Comparison of ENCODE assay signal across 11 cellular contexts in the genomic region with DNA sequence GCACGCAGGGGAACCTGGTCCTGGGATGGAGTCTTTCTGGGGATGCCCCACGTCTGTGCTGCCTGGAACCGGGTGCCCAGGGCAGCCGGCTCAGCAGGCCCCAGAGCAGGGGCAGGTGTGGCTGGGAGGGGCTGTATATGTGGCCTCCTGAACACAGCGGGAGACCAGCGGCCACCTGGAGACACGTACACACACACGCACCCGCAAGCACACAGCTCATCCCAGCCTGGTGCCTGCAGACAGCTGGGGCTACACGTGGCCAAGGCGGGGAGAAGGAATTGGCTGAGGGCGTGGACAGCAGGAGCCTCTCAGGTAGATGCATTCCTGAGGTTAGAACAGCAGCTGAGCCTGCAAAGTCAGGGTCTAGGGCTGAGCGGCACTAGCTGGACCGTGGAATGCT. TPM values are rescaled to one million over a fixed set of nuclear protein-coding genes. Genes with fewer than 3 reads are reported as not detected.
DNase-seq lines count a peak whose midpoint lies in the region; ATAC-seq and TF ChIP-seq lines count a peak whose summit lies in the region.
"Had no signal": no experiment of that assay in that cellular context is flagged by ENCODE, and none has a peak within 500 bp of the region (broad histone marks: within the 10 kb centered on the region; RNA-seq: fewer than 3 reads in every experiment).

No MANE protein-coding gene starts in this region.

- H3K4me1 ChIP-seq in SK-N-SH (ENCODE audit: control insufficient read depth in 1 of 2, insufficient read depth in 2 of 2, low read depth in 1 of 2, low read length in 1 of 2) (peaks cover 16 to 17% of the 10 kb centered on the region in 2 experiments; a peak in 3 of 4 replicates), rectal smooth muscle tissue (ENCODE audit: control insufficient read depth, insufficient read depth, low read length) (peaks cover 6% of the 10 kb centered on the region), GM23248 (ENCODE audit: insufficient read depth) (peaks cover 16% of the 10 kb centered on the region)

- H3K79me2 ChIP-seq in SK-N-SH (ENCODE audit: insufficient read depth): no peaks in the 10 kb centered on the region
- H3K79me2 ChIP-seq in GM23248 (ENCODE audit: insufficient read depth): no peaks in the 10 kb centered on the region

- H3K27ac ChIP-seq in SK-N-SH (ENCODE audit: low read depth in 2 of 2, low read length in 1 of 2) (no peak overlapping the region), rectal smooth muscle tissue (ENCODE audit: low read depth, low read length) (no peak overlapping the region), GM23248 (no peak overlapping the region)

- H3K9me2 ChIP-seq in SK-N-SH (no peaks in the 10 kb centered on the region), GM23248 (ENCODE audit: insufficient read depth) (no peaks in the 10 kb centered on the region)

- DNase-seq in SK-N-SH (no peak), NCI-H2171 treated with DMSO at 0.1 percent for 48 hours (lab: John Stamatoyannopoulos, UW) (peak; percentile 81), GM19240 (ENCODE audit: insufficient read length, low spot score) (no peak), GM23248 (no peak)
- DNase-seq in effector memory CD8-positive, alpha-beta T cell: no peak
- DNase-seq in activated naive CD4-positive, alpha-beta T cell treated with anti-CD3 and anti-CD28 coated beads, Interleukin-2, amount 10 ng/mL, durations not matched to agents 7 days and 5 days: no peak

- CTCF ChIA-PET in SK-N-SH (lab: Yijun Ruan, JAX): interaction anchor here (0.6 to 0.9 kb wide), 2 partner anchors 46 to 359 kb away, joined by 3 to 4 read pairs; no protein-coding TSS in a partner anchor
- CTCF ChIA-PET in activated naive CD4-positive, alpha-beta T cell treated with anti-CD3 and anti-CD28 coated beads, Interleukin-2, amount 10 ng/mL, durations not matched to agents 7 days and 5 days (lab: Charles Lee): interaction anchor here (0.8 to 0.9 kb wide), 2 partner anchors 12 to 45 kb away, joined by 3 to 4 read pairs; no protein-coding TSS in a partner anchor

- TF ChIP-seq CTCF in SK-N-SH (IDR thresholded peaks at IDR 0.05): no peak

- no peaks in the 10 kb centered on the region for H3K27me3 ChIP-seq in SK-N-SH (ENCODE audit: insufficient read depth)
- H3K27me3 ChIP-seq in rectal smooth muscle tissue (ENCODE audit: control insufficient read depth, insufficient read depth, low read length): no peaks in the 10 kb centered on the region
- no peaks in the 10 kb centered on the region for H3K27me3 ChIP-seq in GM23248 (replicated peaks; ENCODE audit: insufficient read depth)
- H3K27me3 ChIP-seq: esophagus muscularis mucosa had no signal

- H3K9me3 ChIP-seq in SK-N-SH (no peaks in the 10 kb centered on the region), GM23248 (ENCODE audit: low read depth) (no peaks in the 10 kb centered on the region)
- H3K9me3 ChIP-seq: esophagus muscularis mucosa had no signal

- peak overlapping the region; percentile 58 to 73 for H3K4me3 Mint-ChIP-seq in effector memory CD8-positive, alpha-beta T cell
- no peak overlapping the region for H3K4me3 Mint-ChIP-seq in activated naive CD4-positive, alpha-beta T cell treated with anti-CD3 and anti-CD28 coated beads, Interleukin-2, amount 10 ng/mL, durations not matched to agents 7 days and 5 days

- H3K36me3 Mint-ChIP-seq in effector memory CD8-positive, alpha-beta T cell (ENCODE audit: insufficient read depth): peaks cover 57% of the 10 kb centered on the region
- peaks cover 24% of the 10 kb centered on the region for H3K36me3 Mint-ChIP-seq in activated naive CD4-positive, alpha-beta T cell treated with anti-CD3 and anti-CD28 coated beads, Interleukin-2, amount 10 ng/mL, durations not matched to agents 7 days and 5 days

- ATAC-seq in SK-N-SH treated with all-trans-retinoic acid at 6 μM for 48 hours: no peak
- ATAC-seq in effector memory CD8-positive, alpha-beta T cell (replicated peaks): no peak

- no peaks in the 10 kb centered on the region for H3K36me3 ChIP-seq in SK-N-SH (replicated peaks in 1 of 2; ENCODE audit: control insufficient read depth in 1 of 2, insufficient read depth in 2 of 2, low read length in 1 of 2)
- no peaks in the 10 kb centered on the region for H3K36me3 ChIP-seq in rectal smooth muscle tissue (ENCODE audit: control insufficient read depth, insufficient read depth, low read length)
- no peaks in the 10 kb centered on the region for H3K36me3 ChIP-seq in GM23248 (ENCODE audit: low read depth)
- H3K36me3 ChIP-seq: esophagus muscularis mucosa had no signal

- WGBS in SK-N-SH (ENCODE audit: low lambda C conversion rate): 96% methylated on average over 6 of the region's 14 CpGs
- 88 to 92% methylated on average over 14 of the region's 14 CpGs for WGBS in GM23248 (ENCODE audit: low coverage in 1 of 2, low lambda C conversion rate in 2 of 2, missing lambda C conversion rate in 2 of 2), 2 experiments

- H3K27ac Mint-ChIP-seq in effector memory CD8-positive, alpha-beta T cell: peak overlapping the region in 1 of 2 donors; percentile 65
- no peak overlapping the region for H3K27ac Mint-ChIP-seq in activated naive CD4-positive, alpha-beta T cell treated with anti-CD3 and anti-CD28 coated beads, Interleukin-2, amount 10 ng/mL, durations not matched to agents 7 days and 5 days
- H3K27ac Mint-ChIP-seq: progenitor cell of endocrine pancreas had no signal

- H3K9ac ChIP-seq in SK-N-SH (no peak overlapping the region), rectal smooth muscle tissue (ENCODE audit: low read length) (no peak overlapping the region), GM23248 (no peak overlapping the region)

- POLR2A ChIA-PET in SK-N-SH (lab: Yijun Ruan, JAX): no interaction called here

- peaks cover 54 to 62% of the 10 kb centered on the region in 2 donors for H3K4me1 Mint-ChIP-seq in effector memory CD8-positive, alpha-beta T cell (ENCODE audit: low read depth in 2 of 2)
- H3K4me1 Mint-ChIP-seq in activated naive CD4-positive, alpha-beta T cell treated with anti-CD3 and anti-CD28 coated beads, Interleukin-2, amount 10 ng/mL, durations not matched to agents 7 days and 5 days: peaks cover 76% of the 10 kb centered on the region

- no peak overlapping the region for H3K4me3 ChIP-seq in SK-N-SH (ENCODE audit: low read depth in 2 of 2, low read length in 1 of 2)
- peak overlapping the region; percentile 22 for H3K4me3 ChIP-seq in rectal smooth muscle tissue (ENCODE audit: low read length)
- no peak overlapping the region for H3K4me3 ChIP-seq in GM23248
- H3K4me3 ChIP-seq: K562 had no signal

- no peak for TF ChIP-seq EP300 in SK-N-SH (IDR thresholded peaks at IDR 0.05; ENCODE audit: borderline replicate concordance in 1 of 2, low read depth in 1 of 2, low read length in 1 of 2)

- H3K27me3 Mint-ChIP-seq in effector memory CD8-positive, alpha-beta T cell: no peaks in the 10 kb centered on the region
- H3K27me3 Mint-ChIP-seq in activated naive CD4-positive, alpha-beta T cell treated with anti-CD3 and anti-CD28 coated beads, Interleukin-2, amount 10 ng/mL, durations not matched to agents 7 days and 5 days: peaks cover 14% of the 10 kb centered on the region

- no peak for TF ChIP-seq RAD21 in SK-N-SH (IDR thresholded peaks at IDR 0.05; ENCODE audit: low read length)

- H3F3A ChIP-seq in SK-N-SH (replicated peaks; ENCODE audit: insufficient read depth) (peaks cover 6% of the 10 kb centered on the region), GM23248 (ENCODE audit: insufficient read depth) (peaks cover 9% of the 10 kb centered on the region)

- H4K20me1 ChIP-seq in SK-N-SH (ENCODE audit: insufficient read depth): no peaks in the 10 kb centered on the region
- H4K20me1 ChIP-seq in GM23248 (ENCODE audit: insufficient read depth): no peaks in the 10 kb centered on the region

- in situ Hi-C loops in GM23248 (cut with MboI): no loop called here

- H3K4me2 ChIP-seq in SK-N-SH (peak overlapping the region; percentile 70; the same call in 1 of the 2 replicates), GM23248 (ENCODE audit: unreplicated experiment) (no peak overlapping the region)

- H3K9me3 Mint-ChIP-seq in effector memory CD8-positive, alpha-beta T cell: no peaks in the 10 kb centered on the region
- no peaks in the 10 kb centered on the region for H3K9me3 Mint-ChIP-seq in activated naive CD4-positive, alpha-beta T cell treated with anti-CD3 and anti-CD28 coated beads, Interleukin-2, amount 10 ng/mL, durations not matched to agents 7 days and 5 days

- H2AFZ ChIP-seq in SK-N-SH (ENCODE audit: low read depth) (peak overlapping the region; percentile 78; the same call in 1 of the 2 replicates), GM23248 (no peak overlapping the region)

TF ChIP-seq in SK-N-SH, 30 proteins besides CTCF, POLR2A, EP300 and RAD21 (continues in another document):
- TF ChIP-seq TCF12 (IDR thresholded peaks at IDR 0.05): no peak

TF ChIP-seq in SK-N-SH treated with all-trans-retinoic acid at 6 μM for 48 hours, 23 proteins besides CTCF, POLR2A, EP300 and RAD21 (continues in another document):
- TF ChIP-seq OSR1 (CRISPR knock-in tag; IDR thresholded peaks at IDR 0.05) (no peak), ZNF8 (CRISPR knock-in tag; IDR thresholded peaks at IDR 0.05) (no peak)

RNA-seq across cellular contexts. Expression of gene ADAM8, which starts 14.0 kb away (rescaled TPM):
- polyA plus RNA-seq in SK-N-SH (2012; rRNA removed) (1.6 and 1.7 TPM in 2 replicates), GM23248 (2016; fragmentation: Nextera tagmentation; extraction: Ambion mirVana) (0.19 TPM in 1 of 2 replicates, not detected in the other)
- 0.33 and 0.42 TPM in 2 replicates for polyA plus RNA-seq in SK-N-SH (2012; cell fraction: cytosol; rRNA removed)
- 13.7 and 16.4 TPM in 2 replicates for polyA plus RNA-seq in SK-N-SH (2012; cell fraction: nucleus; rRNA removed)
- total RNA-seq in GM23248 (2014; rRNA removed; shearing (Covaris generic)): 0.25 and 0.76 TPM in 2 replicates

RNA-seq across cellular contexts. Expression of gene VENTX, which starts 25.0 kb away (rescaled TPM):
- polyA plus RNA-seq in SK-N-SH (2012; rRNA removed) (not detected in 2 replicates), GM23248 (2016; fragmentation: Nextera tagmentation; extraction: Ambion mirVana) (not detected in 2 replicates)
- not detected in 2 replicates for polyA plus RNA-seq in SK-N-SH (2012; cell fraction: cytosol; rRNA removed)
- polyA plus RNA-seq in SK-N-SH (2012; cell fraction: nucleus; rRNA removed): not detected in 2 replicates
- not detected in 2 replicates for total RNA-seq in GM23248 (2014; rRNA removed; shearing (Covaris generic))

RNA-seq across cellular contexts. Expression of gene UTF1, which starts 32.7 kb away (rescaled TPM):
- polyA plus RNA-seq in SK-N-SH (2012; rRNA removed) (not detected in 2 replicates), GM23248 (2016; fragmentation: Nextera tagmentation; extraction: Ambion mirVana) (not detected in 2 replicates)
- polyA plus RNA-seq in SK-N-SH (2012; cell fraction: cytosol; rRNA removed): not detected in 2 replicates
- not detected in 2 replicates for polyA plus RNA-seq in SK-N-SH (2012; cell fraction: nucleus; rRNA removed)
- not detected in 2 replicates for total RNA-seq in GM23248 (2014; rRNA removed; shearing (Covaris generic))
- total RNA-seq: esophagus muscularis mucosa, progenitor cell of endocrine pancreas had no signal

RNA-seq across cellular contexts. Expression of gene TUBGCP2, which starts 46.0 kb away (rescaled TPM):
- polyA plus RNA-seq in SK-N-SH (2012; rRNA removed) (47.4 and 49.1 TPM in 2 replicates), GM23248 (2016; fragmentation: Nextera tagmentation; extraction: Ambion mirVana) (35.3 and 39.7 TPM in 2 replicates)
- 21.2 and 31.5 TPM in 2 replicates for polyA plus RNA-seq in SK-N-SH (2012; cell fraction: cytosol; rRNA removed)
- polyA plus RNA-seq in SK-N-SH (2012; cell fraction: nucleus; rRNA removed): 99.3 and 109 TPM in 2 replicates
- total RNA-seq in GM23248 (2014; rRNA removed; shearing (Covaris generic)): 50.3 and 53.9 TPM in 2 replicates

RNA-seq across cellular contexts. Expression of gene ZNF511, which starts 46.0 kb away (rescaled TPM):
- polyA plus RNA-seq in SK-N-SH (2012; rRNA removed) (43.5 and 62.3 TPM in 2 replicates), GM23248 (2016; fragmentation: Nextera tagmentation; extraction: Ambion mirVana) (59.5 and 63.3 TPM in 2 replicates)
- 33.7 and 40.0 TPM in 2 replicates for polyA plus RNA-seq in SK-N-SH (2012; cell fraction: cytosol; rRNA removed)
- 41.9 and 53.5 TPM in 2 replicates for polyA plus RNA-seq in SK-N-SH (2012; cell fraction: nucleus; rRNA removed)
- 12.4 and 12.6 TPM in 2 replicates for total RNA-seq in GM23248 (2014; rRNA removed; shearing (Covaris generic))
